1 cellular context compared by ENCODE assay signal in genomic region chr2:125386074-125386473, GRCh38.
TF ChIP-seq lines count a peak whose summit lies in the region.

No MANE protein-coding gene starts in this region.

TF ChIP-seq in H1, 55 proteins besides CTCF, POLR2A, EP300 and RAD21 (continued from another document):
- no peak for TF ChIP-seq RNF2 (IDR thresholded peaks at IDR 0.05; ENCODE audit: borderline replicate concordance, low read depth, low read length, missing control alignments, poor library complexity, severe bottlenecking)
- no peak for TF ChIP-seq SP1 (IDR thresholded peaks at IDR 0.05; ENCODE audit: low read depth, low read length)
- TF ChIP-seq SP4 (IDR thresholded peaks at IDR 0.05; ENCODE audit: low read length), result no peak
- TF ChIP-seq EZH2 (IDR thresholded peaks at IDR 0.05; ENCODE audit: low read depth, low read length, severe bottlenecking), result no peak
- TF ChIP-seq HDAC2 (IDR thresholded peaks at IDR 0.05; ENCODE audit: borderline replicate concordance in 1 of 2, low read depth in 2 of 2, low read length in 2 of 2), result no peak
